ENCODE assay signal across 12 cellular contexts in the genomic region with DNA sequence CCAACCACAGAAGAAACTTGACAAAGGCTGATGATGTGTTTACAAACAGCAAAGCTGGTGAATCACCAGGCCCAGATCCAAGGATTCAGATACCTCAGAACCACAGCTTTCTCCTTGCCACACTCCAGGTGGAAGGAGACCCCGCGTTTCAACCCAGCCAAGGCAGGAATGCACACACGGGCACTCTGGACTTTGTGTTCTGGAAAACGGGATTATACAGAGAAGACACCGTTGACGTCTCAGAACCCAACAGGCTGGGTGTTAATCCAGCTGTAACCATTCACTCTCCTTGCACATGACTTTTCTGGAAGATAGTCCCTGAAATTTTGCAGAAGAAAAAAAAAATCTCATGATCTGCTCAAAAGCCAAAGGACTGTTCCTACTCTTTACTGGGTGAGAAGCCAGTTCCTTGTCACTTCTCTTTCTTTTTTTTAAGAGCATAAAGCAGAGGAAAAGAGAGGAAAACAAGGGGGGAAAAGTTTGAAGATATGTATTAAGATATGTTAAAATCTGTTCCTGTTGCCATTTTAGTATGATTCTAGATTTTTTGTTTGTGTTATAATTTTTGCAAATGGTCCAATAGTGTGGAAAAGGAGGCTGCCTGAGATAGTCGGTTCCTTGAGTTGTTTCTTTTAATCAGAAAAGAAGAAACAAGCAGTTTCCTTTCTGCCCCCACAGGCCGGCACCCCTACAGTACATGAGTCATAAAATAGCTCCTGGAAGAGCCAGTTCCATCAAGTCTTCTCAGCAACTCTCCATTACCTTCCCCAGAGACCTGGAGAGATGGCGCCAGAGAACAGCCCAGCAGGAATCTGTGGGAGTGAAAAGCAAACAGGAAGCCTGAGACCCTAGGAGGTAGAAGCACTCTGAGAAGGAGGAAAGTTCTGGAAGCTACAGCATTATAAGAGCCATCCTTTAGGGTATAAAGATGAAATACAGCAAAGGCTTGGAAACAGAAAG.
DNase-seq lines count a peak whose midpoint lies in the region; ATAC-seq and TF ChIP-seq lines count a peak whose summit lies in the region.
"Had no signal": no experiment of that assay in that cellular context is flagged by ENCODE, and none has a peak within 500 bp of the region (broad histone marks: within the 10 kb centered on the region; RNA-seq: fewer than 3 reads in every experiment).

No MANE protein-coding gene starts in this region.

- H3K9me3 Mint-ChIP-seq in nephron, result peaks cover 3% of the 10 kb centered on the region
- no peaks in the 10 kb centered on the region for H3K9me3 Mint-ChIP-seq in CD4-positive, alpha-beta memory T cell
- H3K9me3 Mint-ChIP-seq in activated CD4-positive, alpha-beta T cell treated with anti-CD3 and anti-CD28 coated beads, Interleukin-2, amount 10 ng/mL, durations not matched to agents 24 days and 14 days, result no peaks in the 10 kb centered on the region

- H4K20me1 ChIP-seq in PC-3 (ENCODE audit: low read length), result no peaks in the 10 kb centered on the region

- H3K4me1 Mint-ChIP-seq in nephron, result peaks cover 29% of the 10 kb centered on the region
- H3K4me1 Mint-ChIP-seq in CD4-positive, alpha-beta memory T cell, result no peaks in the 10 kb centered on the region
- no peaks in the 10 kb centered on the region for H3K4me1 Mint-ChIP-seq in activated CD4-positive, alpha-beta T cell treated with anti-CD3 and anti-CD28 coated beads, Interleukin-2, amount 10 ng/mL, durations not matched to agents 24 days and 14 days

- peaks cover 12% of the 10 kb centered on the region for H3K36me3 Mint-ChIP-seq in nephron (ENCODE audit: low read depth)
- H3K36me3 Mint-ChIP-seq in CD4-positive, alpha-beta memory T cell, result no peaks in the 10 kb centered on the region
- H3K36me3 Mint-ChIP-seq in activated CD4-positive, alpha-beta T cell treated with anti-CD3 and anti-CD28 coated beads, Interleukin-2, amount 10 ng/mL, durations not matched to agents 24 days and 14 days (ENCODE audit: low read depth), result no peaks in the 10 kb centered on the region

- intact Hi-C loops in PC-3 (cut with micrococcal nuclease), result no loop called here
- intact Hi-C loops in CD4-positive, alpha-beta memory T cell (cut with micrococcal nuclease), result no loop called here
- intact Hi-C loops in activated CD4-positive, alpha-beta T cell treated with anti-CD3 and anti-CD28 coated beads, Interleukin-2, amount 10 ng/mL, durations not matched to agents 24 days and 14 days (cut with micrococcal nuclease), result no loop called here

- CTCF ChIA-PET in AG04450 (lab: Charles Lee) (interaction anchor here (1.3 kb wide), 1 partner anchor 678 kb away, joined by 5 read pairs; no protein-coding TSS in a partner anchor), PC-3 (lab: Charles Lee) (no interaction called here)
- CTCF ChIA-PET in CD4-positive, alpha-beta memory T cell (lab: Charles Lee; ENCODE audit: partially characterized antibody), result no interaction called here

- TF ChIP-seq POLR2A in erythroblast (IDR thresholded peaks at IDR 0.05; ENCODE audit: low read length), result no peak

- H3K4me1 ChIP-seq in PC-3 (ENCODE audit: insufficient read depth, low read length), result no peaks in the 10 kb centered on the region
- H3K4me1 ChIP-seq in CD4-positive, alpha-beta memory T cell (ENCODE audit: insufficient read depth, low read length), result no peaks in the 10 kb centered on the region

- no peaks in the 10 kb centered on the region for H3K79me2 ChIP-seq in PC-3 (ENCODE audit: low read length)

- H3K9ac ChIP-seq in PC-3 (ENCODE audit: low read length), result no peak overlapping the region

- no peaks in the 10 kb centered on the region for H3K9me2 ChIP-seq in PC-3 (replicated peaks; ENCODE audit: low read length)

- H3K27me3 ChIP-seq in AG04450 (ENCODE audit: control insufficient read depth, insufficient read depth, low read length) (peaks cover 8% of the 10 kb centered on the region), PC-3 (ENCODE audit: low read length) (peaks cover 23% of the 10 kb centered on the region; the same call in 1 of the 2 replicates)
- no peaks in the 10 kb centered on the region for H3K27me3 ChIP-seq in CD4-positive, alpha-beta memory T cell (ENCODE audit: insufficient read depth, low read length)

- H3K27ac Mint-ChIP-seq in nephron, result peak overlapping the region; percentile 76 to 92 (median 85)
- H3K27ac Mint-ChIP-seq in CD4-positive, alpha-beta memory T cell, result no peak overlapping the region
- no peak overlapping the region for H3K27ac Mint-ChIP-seq in activated CD4-positive, alpha-beta T cell treated with anti-CD3 and anti-CD28 coated beads, Interleukin-2, amount 10 ng/mL, durations not matched to agents 24 days and 14 days

- no peaks in the 10 kb centered on the region for H3K36me3 ChIP-seq in PC-3 (ENCODE audit: low read depth, low read length)
- H3K36me3 ChIP-seq in CD4-positive, alpha-beta memory T cell (ENCODE audit: insufficient read depth, low read length), result no peaks in the 10 kb centered on the region

- TF ChIP-seq CTCF in AG04450 (IDR thresholded peaks at IDR 0.05; ENCODE audit: low read depth, low read length) (0 out of 2 replicates have a peak, but pooled peaks have one; percentile 4), PC-3 (conservative IDR thresholded peaks at IDR 0.05; ENCODE audit: low read depth, low read length) (no peak), fibroblast of the aortic adventitia (IDR thresholded peaks at IDR 0.05; ENCODE audit: insufficient read depth, low read length) (no peak), nephron (IDR thresholded peaks at IDR 0.05; ENCODE audit: unreplicated experiment in 3 of 3) (no peak)

- H3K4me3 ChIP-seq in AG04450 (ENCODE audit: low read depth, low read length), result no peak overlapping the region
- H3K4me3 ChIP-seq in PC-3 (ENCODE audit: low read length), result no peak overlapping the region
- no peak overlapping the region for H3K4me3 ChIP-seq in fibroblast of the aortic adventitia (ENCODE audit: low read depth, low read length)
- H3K4me3 ChIP-seq in CD4-positive, alpha-beta memory T cell (ENCODE audit: low read length in 2 of 2), result no peak overlapping the region

- H3K27me3 Mint-ChIP-seq in nephron (ENCODE audit: low read depth), result no peaks in the 10 kb centered on the region
- H3K27me3 Mint-ChIP-seq in CD4-positive, alpha-beta memory T cell, result peaks cover 29 to 35% of the 10 kb centered on the region in 2 donors
- peaks cover 40% of the 10 kb centered on the region for H3K27me3 Mint-ChIP-seq in activated CD4-positive, alpha-beta T cell treated with anti-CD3 and anti-CD28 coated beads, Interleukin-2, amount 10 ng/mL, durations not matched to agents 24 days and 14 days

- no TSS peak for BruUV-seq in PC-3 (replicated peaks; lab: Mats Ljungman, UMichigan)

- no peak overlapping the region for H3K4me3 Mint-ChIP-seq in nephron
- H3K4me3 Mint-ChIP-seq in CD4-positive, alpha-beta memory T cell, result no peak overlapping the region
- H3K4me3 Mint-ChIP-seq in activated CD4-positive, alpha-beta T cell treated with anti-CD3 and anti-CD28 coated beads, Interleukin-2, amount 10 ng/mL, durations not matched to agents 24 days and 14 days, result no peak overlapping the region

- no peak overlapping the region for H3K4me2 ChIP-seq in PC-3 (ENCODE audit: low read length)

- no peak for ATAC-seq in PC-3
- ATAC-seq: left colon had no signal

- no peaks in the 10 kb centered on the region for H3F3A ChIP-seq in PC-3 (ENCODE audit: low read length, unreplicated experiment)

- DNase-seq in AG04450 (ENCODE audit: low read depth, low spot score), result no peak
- DNase-seq in PC-3, result peak; percentile 11
- DNase-seq in fibroblast of the aortic adventitia (ENCODE audit: low read depth), result peak; percentile 9
- no peak for DNase-seq in CD4-positive, alpha-beta memory T cell
- DNase-seq in HuH-7 (ENCODE audit: low spot score), result no peak
- no peak for DNase-seq in activated CD4-positive, alpha-beta T cell treated with anti-CD3 and anti-CD28 coated beads, Interleukin-2, amount 10 ng/mL, durations not matched to agents 24 days and 14 days
- no peak for DNase-seq in erythroblast (lab: John Stamatoyannopoulos, UW)
- DNase-seq: left colon; NCI-H2029; small intestine; stimulated activated naive CD4-positive, alpha-beta T cell had no signal

- H2AFZ ChIP-seq in PC-3 (ENCODE audit: low read length), result no peak overlapping the region

- H3K9me3 ChIP-seq in AG04450 (ENCODE audit: control insufficient read depth, insufficient read depth, low read length) (no peaks in the 10 kb centered on the region), PC-3 (ENCODE audit: low read length) (no peaks in the 10 kb centered on the region)
- H3K9me3 ChIP-seq in CD4-positive, alpha-beta memory T cell (ENCODE audit: control insufficient read depth in 1 of 2, low read length in 2 of 2), result no peaks in the 10 kb centered on the region

- POLR2A ChIA-PET in AG04450 (lab: Yijun Ruan, JAX) (no interaction called here), PC-3 (lab: Charles Lee; ENCODE audit: unreplicated experiment) (no interaction called here)
- POLR2A ChIA-PET in CD4-positive, alpha-beta memory T cell (lab: Charles Lee; ENCODE audit: partially characterized antibody), result no interaction called here

- H3K27ac ChIP-seq in AG04450 (ENCODE audit: low read depth, low read length), result no peak overlapping the region
- H3K27ac ChIP-seq in PC-3 (ENCODE audit: low read length), result no peak overlapping the region
- no peak overlapping the region for H3K27ac ChIP-seq in CD4-positive, alpha-beta memory T cell (ENCODE audit: low read depth, low read length)

Comparison
In these comparisons a context has a peak if more than half of its experiments do, and no peak if none do; other contexts are left out.
1. DNase-seq: peak in PC-3 (single experiment) and fibroblast of the aortic adventitia (single experiment); none in AG04450 (single experiment), CD4-positive, alpha-beta memory T cell (0 of 5), HuH-7 (single experiment), activated CD4-positive, alpha-beta T cell treated with anti-CD3 and anti-CD28 coated beads, Interleukin-2, amount 10 ng/mL, durations not matched to agents 24 days and 14 days (single experiment) and erythroblast (0 of 2).
2. H3K27ac Mint-ChIP-seq: peak in nephron (3 of 3); none in CD4-positive, alpha-beta memory T cell (0 of 7) and activated CD4-positive, alpha-beta T cell treated with anti-CD3 and anti-CD28 coated beads, Interleukin-2, amount 10 ng/mL, durations not matched to agents 24 days and 14 days (single experiment).